ENCODE assay signal across 8 cellular contexts in genomic region chr4:109548655-109549054, GRCh38. TPM values are rescaled to one million over a fixed set of nuclear protein-coding genes. Genes with fewer than 3 reads are reported as not detected.
DNase-seq lines count a peak whose midpoint lies in the region; ATAC-seq and TF ChIP-seq lines count a peak whose summit lies in the region.

No MANE protein-coding gene starts in this region.

- H3K27me3 ChIP-seq in BLaER1 treated with 17β-estradiol and CSF1 and Interleukin-3, amounts not matched to agents 10 nM and 100 nM: no peaks in the 10 kb centered on the region
- H3K27me3 ChIP-seq in lung (ENCODE audit: control insufficient read depth, insufficient read depth): no peaks in the 10 kb centered on the region

- peaks cover 0 to 22% (median 8%) of the 10 kb centered on the region in 11 experiments; a peak in 13 of 22 replicates for H3K9me3 ChIP-seq in BLaER1 treated with 17β-estradiol and CSF1 and Interleukin-3, amounts not matched to agents 10 nM and 100 nM (replicated peaks in 1 of 11)
- H3K9me3 ChIP-seq in lung (ENCODE audit: control insufficient read depth in 2 of 2, insufficient read depth in 1 of 2, low read length in 1 of 2): no peaks in the 10 kb centered on the region

- H3K36me3 ChIP-seq in BLaER1 treated with 17β-estradiol and CSF1 and Interleukin-3, amounts not matched to agents 10 nM and 100 nM: peaks cover 14 to 47% (median 30%) of the 10 kb centered on the region in 11 experiments; a peak in 20 of 22 replicates
- H3K36me3 ChIP-seq in lung (ENCODE audit: control insufficient read depth in 2 of 2, insufficient read depth in 2 of 2, low read length in 2 of 2): peaks cover 3 to 6% of the 10 kb centered on the region in 2 donors

- in situ Hi-C loops in GM13977 (cut with MboI; ENCODE audit: low pct_unique_long_range_greater_than_20kb, low sequenced_read_pairs, unreplicated experiment): loop anchor here (25.0 kb wide), 2 partner anchors 111 to 264 kb away; partner anchors contain the start of genes CFI, GAR1 and SEC24B

- no peaks in the 10 kb centered on the region for H4K20me1 ChIP-seq in BLaER1 treated with 17β-estradiol and CSF1 and Interleukin-3, amounts not matched to agents 10 nM and 100 nM

- no peak for TF ChIP-seq CTCF in lung (IDR thresholded peaks at IDR 0.05; ENCODE audit: control extremely low read depth, extremely low read depth)
- no peak for TF ChIP-seq CTCF in GM13977 (IDR thresholded peaks at IDR 0.05; ENCODE audit: extremely low read depth, insufficient read depth, missing control alignments)

- H3K4me1 ChIP-seq in BLaER1 treated with 17β-estradiol and CSF1 and Interleukin-3, amounts not matched to agents 10 nM and 100 nM: peaks cover 10 to 31% (median 14%) of the 10 kb centered on the region in 10 experiments; a peak in 19 of 20 replicates
- no peaks in the 10 kb centered on the region for H3K4me1 ChIP-seq in lung (ENCODE audit: control insufficient read depth in 2 of 2, insufficient read depth in 2 of 2, low read length in 2 of 2)

- H3K27ac ChIP-seq in BLaER1 treated with 17β-estradiol and CSF1 and Interleukin-3, amounts not matched to agents 10 nM and 100 nM: peak overlapping the region in 7 of 11 experiments; percentile 6 to 73 (median 41); a peak in 11 of 22 replicates
- H3K27ac ChIP-seq in lung (ENCODE audit: low read depth in 1 of 2, low read length in 1 of 2): peak overlapping the region; percentile 5 to 12

- ATAC-seq in lung (ENCODE audit: insufficient read depth, low FRiP score) (peak; percentile 75), HG03280 (IDR thresholded peaks at IDR 0.05; ENCODE audit: unreplicated experiment) (no peak)

- peak overlapping the region; percentile 28 to 78 (median 53) for H3K4me2 ChIP-seq in BLaER1 treated with 17β-estradiol and CSF1 and Interleukin-3, amounts not matched to agents 10 nM and 100 nM

- H3K4me3 ChIP-seq in BLaER1 treated with 17β-estradiol and CSF1 and Interleukin-3, amounts not matched to agents 10 nM and 100 nM: no peak overlapping the region; a peak in 3 of 20 replicates
- no peak overlapping the region for H3K4me3 ChIP-seq in lung

- WGBS in lung, 2 donors: 7 to 23% methylated on average over 2 of the region's 2 CpGs

- peak overlapping the region in 1 of 11 experiments; percentile 46; a peak in 2 of 22 replicates for H3K9ac ChIP-seq in BLaER1 treated with 17β-estradiol and CSF1 and Interleukin-3, amounts not matched to agents 10 nM and 100 nM

- DNase-seq in Kasumi-1 (lab: John Stamatoyannopoulos, UW) (peak; percentile 72 to 85), amniotic stem cell (lab: John Stamatoyannopoulos, UW) (peak; percentile 27), lung (ENCODE audit: low spot score) (peak; percentile 42), NCI-H526 (lab: John Stamatoyannopoulos, UW) (no peak), GM19238 (ENCODE audit: insufficient read length, low spot score) (no peak), GM13977 (ENCODE audit: low spot score) (no peak)

RNA-seq across cellular contexts. Expression of gene MCUB, which starts 11.4 kb away (rescaled TPM):
- total RNA-seq in lung: 10 to 100 TPM in 1 of 2 donors, 1 to 10 TPM in 1; 9.2 to 21.7 TPM
- 10 to 100 TPM; 10.1 to 25.3 TPM for polyA plus RNA-seq in lung

Comparison
In these comparisons a context has a peak if more than half of its experiments do, and no peak if none do; other contexts are left out.
1. DNase-seq: peak in Kasumi-1 (2 of 2), amniotic stem cell (single experiment) and lung (single experiment); none in NCI-H526 (0 of 2), GM19238 (single experiment) and GM13977 (single experiment).